ENCODE assay signal across 25 cellular contexts in genomic region chr4:32544846-32545245, GRCh38.
"Had no signal": no experiment of that assay in that cellular context is flagged by ENCODE, and none has a peak within 500 bp of the region (broad histone marks: within the 10 kb centered on the region; RNA-seq: fewer than 3 reads in every experiment).

No MANE protein-coding gene starts in this region.

- FAIRE-seq: small intestine, urothelium cell line had no signal

- H3K36me3 ChIP-seq: neural progenitor cell, ovary, right lobe of liver, sigmoid colon, stomach, thoracic aorta, thyroid gland, tibial nerve, upper lobe of left lung, vagina had no signal

- H2AFZ ChIP-seq: neural progenitor cell, parathyroid adenoma had no signal

- H3K9me3 ChIP-seq: ovary, psoas muscle, right lobe of liver, sigmoid colon, thoracic aorta, thyroid gland, tibial nerve, upper lobe of left lung, vagina had no signal

- H3K4me1 ChIP-seq: neural progenitor cell, parathyroid adenoma, psoas muscle, sigmoid colon, stomach, thyroid gland, tibial nerve, upper lobe of left lung, vagina had no signal

- H3K9ac ChIP-seq: neural progenitor cell, parathyroid adenoma had no signal

- H3K4me3 ChIP-seq: neural progenitor cell, ovary, psoas muscle, right lobe of liver, sigmoid colon, stomach, thoracic aorta, thyroid gland, tibial nerve, upper lobe of left lung, vagina had no signal

- DNase-seq: natural killer cell; occipital lobe; ovary; psoas muscle; right cardiac atrium; right lobe of liver; sigmoid colon; small intestine; stimulated activated CD4-positive, alpha-beta T cell treated with anti-CD3 and anti-CD28 coated beads, Interleukin-15, amount 100 ng/mL, for 24 hours; stimulated activated CD4-positive, alpha-beta T cell treated with anti-CD3 and anti-CD28 coated beads, Interleukin-2, amount 100 ng/mL, for 24 hours; stimulated activated CD4-positive, alpha-beta T cell treated with anti-CD3 and anti-CD28 coated beads, Interleukin-2, amount 100 ng/mL, for 48 hours; stimulated activated CD4-positive, alpha-beta T cell treated with anti-CD3 and anti-CD28 coated beads, Interleukin-4, amount 100 ng/mL, for 24 hours; stimulated activated naive B cell treated with anti-CD40 and anti-IgM and Interleukin-4, amounts not matched to agents 10 μg/mL and 1 μg/mL and 100 μg/mL, for 72 hours; stimulated activated naive CD4-positive, alpha-beta T cell treated with Interleukin-2 at 50 U/mL for 16 hours; stomach; thyroid gland; trophoblast cell; upper lobe of left lung had no signal

- H3K79me2 ChIP-seq: parathyroid adenoma had no signal

- H3K4me2 ChIP-seq: neural progenitor cell had no signal

- ATAC-seq: natural killer cell; psoas muscle; right cardiac atrium; stimulated activated effector memory CD8-positive, alpha-beta T cell treated with anti-CD3 and anti-CD28 coated beads, Interleukin-12 subunit alpha, Interleukin-12 subunit beta, amount 100 ng/mL, for 72 hours; stimulated activated naive B cell treated with anti-CD40 and anti-IgM and Interleukin-4, amounts not matched to agents 10 μg/mL and 1 μg/mL and 100 μg/mL, for 72 hours had no signal

- H3K27me3 ChIP-seq: neural progenitor cell, ovary, right lobe of liver, sigmoid colon, stomach, thyroid gland, tibial nerve, upper lobe of left lung, vagina had no signal

- H3K27ac ChIP-seq: neural progenitor cell, ovary, parathyroid adenoma, psoas muscle, right lobe of liver, sigmoid colon, stomach, thoracic aorta, thyroid gland, tibial nerve, upper lobe of left lung, vagina had no signal
